1 cellular context compared by ENCODE assay signal in the genomic region with DNA sequence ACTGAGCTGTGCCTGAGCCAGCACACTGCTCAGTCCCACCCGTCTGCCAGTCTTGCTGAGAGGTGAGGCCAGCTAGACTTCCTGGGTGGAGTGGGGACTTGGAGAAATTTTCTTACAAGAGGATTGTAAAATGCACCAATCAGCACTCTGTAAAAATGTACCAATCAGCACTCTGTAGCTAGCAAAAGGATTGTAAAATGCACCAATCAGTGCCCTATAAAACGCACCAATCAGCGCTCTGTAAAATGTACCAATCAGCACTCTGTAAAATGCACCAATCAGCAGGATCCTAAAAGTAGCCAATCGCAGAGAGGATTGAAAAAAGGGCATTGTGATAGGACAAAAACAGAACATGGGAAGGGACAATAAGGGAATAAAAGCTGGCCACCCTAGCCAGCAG.
TF ChIP-seq lines count a peak whose summit lies in the region.

No MANE protein-coding gene starts in this region.

TF ChIP-seq in HepG2, 621 proteins besides CTCF, POLR2A, EP300 and RAD21:
- TF ChIP-seq NFKB2 (CRISPR knock-in tag; IDR thresholded peaks at IDR 0.05; ENCODE audit: borderline replicate concordance) (peak; percentile 11; the same call in 1 of the 2 replicates), NFYB (CRISPR knock-in tag; IDR thresholded peaks at IDR 0.05) (0 out of 2 replicates have a peak, but pooled peaks have one; percentile 9), MAFK (conservative IDR thresholded peaks at IDR 0.05 in 1 of 2, IDR thresholded peaks at IDR 0.05 in 1 of 2; ENCODE audit: low read length in 2 of 2) (peak in 1 of 2 experiments; percentile 56; a peak in 2 of 4 replicates), NFYC (CRISPR knock-in tag; IDR thresholded peaks at IDR 0.05) (peak; percentile 29; the same call in 1 of the 2 replicates), MAFF (IDR thresholded peaks at IDR 0.05; ENCODE audit: low read depth, low read length) (peak; percentile 40; the same call in 1 of the 2 replicates)
